In the genomic region with DNA sequence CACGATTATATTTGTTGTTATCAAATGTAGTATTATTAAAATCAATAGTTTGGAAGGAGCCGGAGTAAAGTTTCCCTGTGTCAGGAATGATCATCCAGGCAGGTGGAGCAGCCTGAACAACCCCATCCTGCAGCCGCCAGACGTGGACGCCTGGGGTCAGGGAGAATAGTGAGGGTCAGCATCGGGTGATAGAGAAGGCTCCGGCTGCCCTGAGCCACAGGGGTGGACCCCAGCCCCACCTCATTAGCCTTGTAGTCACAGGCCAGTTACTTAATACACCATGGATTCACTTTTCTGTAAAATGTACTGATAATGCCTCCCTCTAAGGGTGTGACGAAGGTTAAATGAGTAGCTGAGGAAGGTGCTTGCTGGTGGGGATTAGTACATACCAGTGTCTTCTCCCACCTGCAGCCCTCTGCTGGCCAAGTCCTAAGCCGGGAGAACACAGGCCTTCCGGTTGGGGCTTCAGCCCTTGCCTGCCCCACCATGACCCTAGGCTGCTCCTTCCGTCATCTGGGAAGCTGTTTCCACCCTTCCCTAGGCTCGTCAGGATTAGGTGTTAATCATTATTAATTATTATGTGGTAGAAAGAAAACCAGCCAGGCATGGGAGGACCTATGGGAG, we compare ENCODE assay signal across 11 cellular contexts. TPM values are rescaled to one million over a fixed set of nuclear protein-coding genes. Genes with fewer than 3 reads are reported as not detected.
A peak's percentile ranks its signal among the peaks of the same experiment; 100 is the strongest.
DNase-seq lines count a peak whose midpoint lies in the region; ATAC-seq, FAIRE-seq and TF ChIP-seq lines count a peak whose summit lies in the region.
"Had no signal": no experiment of that assay in that cellular context is flagged by ENCODE, and none has a peak within 500 bp of the region (broad histone marks: within the 10 kb centered on the region; RNA-seq: fewer than 3 reads in every experiment).

No MANE protein-coding gene starts in this region.

- WGBS in HepG2 (ENCODE audit: low lambda C conversion rate) = 94% methylated on average over 7 of the region's 12 CpGs

- H3K4me3 Mint-ChIP-seq in activated CD8-positive, alpha-beta T cell treated with anti-CD3 and anti-CD28 coated beads, Interleukin-2, amount 10 ng/mL, durations not matched to agents 7 days and 5 days = peak overlapping the region; percentile 73

- TF ChIP-seq POLR2A in HepG2 (IDR thresholded peaks at IDR 0.05; ENCODE audit: insufficient read depth in 1 of 2, low read depth in 2 of 2, low read length in 2 of 2) = no peak

- H3K4me3 ChIP-seq in HepG2 (replicated peaks in 1 of 3; ENCODE audit: insufficient read depth in 1 of 3, low read depth in 2 of 3, low read length in 3 of 3) (no peak overlapping the region), dorsolateral prefrontal cortex (no peak overlapping the region)
- H3K4me3 ChIP-seq: ovary, uterus had no signal

- no peak overlapping the region for H3K27ac ChIP-seq in HepG2 (ENCODE audit: extremely low read length, insufficient read depth, low read length)
- H3K27ac ChIP-seq in dorsolateral prefrontal cortex = peak overlapping the region in 10 of 59 donors; percentile 11 to 61 (median 31)
- H3K27ac ChIP-seq: ovary, uterus had no signal

- intact Hi-C loops in HepG2 (cut with micrococcal nuclease; ENCODE audit: unreplicated experiment) = no loop called here
- intact Hi-C loops in dorsolateral prefrontal cortex (cut with DNase I) = no loop called here

- H3K9me3 ChIP-seq in HepG2 (ENCODE audit: low read length) = no peaks in the 10 kb centered on the region
- H3K9me3 ChIP-seq: ovary, uterus had no signal

- TF ChIP-seq EP300 in HepG2 (IDR thresholded peaks at IDR 0.05; ENCODE audit: low read depth in 2 of 2, low read length in 2 of 2) (no peak), HepG2 (CRISPR knock-in tag; IDR thresholded peaks at IDR 0.05; ENCODE audit: borderline replicate concordance) (no peak)

- TF ChIP-seq CTCF in HepG2 (CRISPR knock-in tag; IDR thresholded peaks at IDR 0.05) (no peak), dorsolateral prefrontal cortex (IDR thresholded peaks at IDR 0.05 in 54 of 56, conservative IDR thresholded peaks at IDR 0.05 in 2 of 56; ENCODE audit: low read depth in 1 of 56, partially characterized antibody in 56 of 56) (no peak)

- H3K9ac ChIP-seq in HepG2 (ENCODE audit: insufficient read depth, low read depth, low read length) = no peak overlapping the region

- in situ Hi-C loops in HepG2 (cut with HindIII; ENCODE audit: extremely low pct_ligation_motif_present, low pct_unique_long_range_greater_than_20kb) = no loop called here

- ATAC-seq in HG02885 (IDR thresholded peaks at IDR 0.05; ENCODE audit: poor library complexity, unreplicated experiment) (peak; percentile 23), HepG2 (peak; percentile 60)
- peak; percentile 63 for ATAC-seq in activated CD8-positive, alpha-beta T cell treated with anti-CD3 and anti-CD28 coated beads, Interleukin-2, amount 10 ng/mL, durations not matched to agents 7 days and 5 days

- H3K9me3 Mint-ChIP-seq in activated CD8-positive, alpha-beta T cell treated with anti-CD3 and anti-CD28 coated beads, Interleukin-2, amount 10 ng/mL, durations not matched to agents 7 days and 5 days (ENCODE audit: insufficient read depth) = no peaks in the 10 kb centered on the region

- no peaks in the 10 kb centered on the region for H3K79me2 ChIP-seq in HepG2 (ENCODE audit: insufficient read depth, low read length)

- no peaks in the 10 kb centered on the region for H4K20me1 ChIP-seq in HepG2 (ENCODE audit: insufficient read depth, low read length)

- peak; percentile 52 for DNase-seq in D341Med (ENCODE audit: low spot score)
- no peak for DNase-seq in activated CD8-positive, alpha-beta T cell treated with anti-CD3 and anti-CD28 coated beads, Interleukin-2, amount 10 ng/mL, durations not matched to agents 7 days and 5 days
- no peak for DNase-seq in HepG2 (ENCODE audit: low spot score)
- no peak for DNase-seq in HUDEP-2 (lab: John Stamatoyannopoulos, UW; ENCODE audit: unreplicated experiment in 76 of 76)
- DNase-seq in OCI-M1 (lab: John Stamatoyannopoulos, UW) = no peak
- no peak for DNase-seq in urothelium cell line (ENCODE audit: low spot score)
- no peak for DNase-seq in dorsolateral prefrontal cortex
- DNase-seq: ovary, T1000, uterus had no signal

- H3K27me3 Mint-ChIP-seq in activated CD8-positive, alpha-beta T cell treated with anti-CD3 and anti-CD28 coated beads, Interleukin-2, amount 10 ng/mL, durations not matched to agents 7 days and 5 days (ENCODE audit: low read depth) = no peaks in the 10 kb centered on the region

- POLR2A ChIA-PET in activated CD8-positive, alpha-beta T cell treated with anti-CD3 and anti-CD28 coated beads, Interleukin-2, amount 10 ng/mL, durations not matched to agents 7 days and 5 days (lab: Charles Lee) = interaction anchor here (0.6 to 1.8 kb wide), 3 partner anchors 10 to 19 kb away, joined by 4 to 8 read pairs (median 6); no protein-coding TSS in a partner anchor
- POLR2A ChIA-PET in HepG2 (lab: Yijun Ruan, JAX) = no interaction called here

- H3K4me2 ChIP-seq in HepG2 (ENCODE audit: low read depth, low read length) = no peak overlapping the region

- no peak for TF ChIP-seq RAD21 in HepG2 (CRISPR knock-in tag; IDR thresholded peaks at IDR 0.05)

- H3K4me1 ChIP-seq in HepG2 (ENCODE audit: insufficient read depth, low read length) = no peaks in the 10 kb centered on the region
- H3K4me1 ChIP-seq: uterus had no signal

- H3K4me1 Mint-ChIP-seq in activated CD8-positive, alpha-beta T cell treated with anti-CD3 and anti-CD28 coated beads, Interleukin-2, amount 10 ng/mL, durations not matched to agents 7 days and 5 days (ENCODE audit: low read depth) = peaks cover 35% of the 10 kb centered on the region

- H2AFZ ChIP-seq in HepG2 (ENCODE audit: low read length) = no peak overlapping the region

- CTCF ChIA-PET in activated CD8-positive, alpha-beta T cell treated with anti-CD3 and anti-CD28 coated beads, Interleukin-2, amount 10 ng/mL, durations not matched to agents 7 days and 5 days (lab: Charles Lee) = interaction anchor here (1.0 to 2.0 kb wide), 9 partner anchors 10 to 395 kb away, joined by 3 to 11 read pairs (median 5); no protein-coding TSS in a partner anchor
- CTCF ChIA-PET in HepG2 (lab: Yijun Ruan, JAX; ENCODE audit: low intra/inter-chr PET ratio, low total read pairs) = no interaction called here

- peak overlapping the region; percentile 91 for H3K27ac Mint-ChIP-seq in activated CD8-positive, alpha-beta T cell treated with anti-CD3 and anti-CD28 coated beads, Interleukin-2, amount 10 ng/mL, durations not matched to agents 7 days and 5 days

- BruUV-seq in HepG2 (replicated peaks; lab: Mats Ljungman, UMichigan) = no TSS peak

- FAIRE-seq in HepG2 (lab: Jason Lieb, UNC) (no peak), urothelium cell line (lab: Jason Lieb, UNC) (no peak)

- peaks cover 0 to 14% of the 10 kb centered on the region in 2 experiments; a peak in 3 of 5 replicates for H3K36me3 ChIP-seq in HepG2 (replicated peaks in 1 of 2; ENCODE audit: control insufficient read depth in 1 of 2, insufficient read depth in 2 of 2, low read length in 2 of 2)
- H3K36me3 ChIP-seq: ovary, uterus had no signal

- H3K27me3 ChIP-seq in HepG2 (ENCODE audit: control insufficient read depth in 1 of 2, insufficient read depth in 2 of 2, low read length in 2 of 2) (no peaks in the 10 kb centered on the region), dorsolateral prefrontal cortex (no peaks in the 10 kb centered on the region)
- H3K27me3 ChIP-seq: ovary, uterus had no signal

- peaks cover 66% of the 10 kb centered on the region for H3K36me3 Mint-ChIP-seq in activated CD8-positive, alpha-beta T cell treated with anti-CD3 and anti-CD28 coated beads, Interleukin-2, amount 10 ng/mL, durations not matched to agents 7 days and 5 days (ENCODE audit: low read depth)

RNA-seq across cellular contexts. Expression of a gene that starts 14.9 kb away (rescaled TPM):
- total RNA-seq in activated CD8-positive, alpha-beta T cell treated with anti-CD3 and anti-CD28 coated beads, Interleukin-2, amount 10 ng/mL, durations not matched to agents 7 days and 5 days = under 1 TPM; 0.11 to 0.18 TPM
- total RNA-seq in HepG2 (2016; rRNA removed; fragmentation: Illumina TruSeq; extraction: Trizol) (not detected in 2 replicates), dorsolateral prefrontal cortex (10 to 100 TPM in 114 of 120 experiments, 1 to 10 TPM in 6; 5.0 to 22.9 (median 14.6) TPM)
- not detected in 2 replicates for total RNA-seq in HepG2 (2016; cell fraction: cytosol; rRNA removed; fragmentation: Illumina TruSeq; extraction: Trizol; ENCODE audit: low read depth)
- total RNA-seq in HepG2 (2016; cell fraction: insoluble cytoplasmic fraction; rRNA removed; fragmentation: Illumina TruSeq; extraction: Trizol) = not detected in 2 replicates
- total RNA-seq in HepG2 (2016; cell fraction: membrane; rRNA removed; fragmentation: Illumina TruSeq; extraction: Trizol) = not detected in 2 replicates
- not detected in 2 replicates for total RNA-seq in HepG2 (2016; cell fraction: nucleus; rRNA removed; fragmentation: Illumina TruSeq; extraction: Trizol)
- polyA plus RNA-seq in HepG2 (2011; rRNA removed) = not detected in 2 replicates
- 0.01 TPM in 1 of 2 replicates, not detected in the other for polyA plus RNA-seq in HepG2 (2011; cell fraction: cytosol; rRNA removed)
- polyA plus RNA-seq in HepG2 (2011; cell fraction: nucleus; rRNA removed) = not detected in 2 replicates
- not detected in 2 replicates for polyA plus RNA-seq in HepG2 (2012)
- not detected in 2 replicates for polyA plus RNA-seq in HepG2 (2016; cell fraction: cytosol; fragmentation: Illumina TruSeq; extraction: Trizol; ENCODE audit: low read depth)
- not detected in 2 replicates for polyA plus RNA-seq in HepG2 (2016; cell fraction: insoluble cytoplasmic fraction; fragmentation: Illumina TruSeq; extraction: Trizol; ENCODE audit: low read depth)
- not detected in 2 replicates for polyA plus RNA-seq in HepG2 (2016; cell fraction: membrane; fragmentation: Illumina TruSeq; extraction: Trizol; ENCODE audit: low read depth)
- not detected in 2 replicates for polyA plus RNA-seq in HepG2 (2016; cell fraction: nucleus; fragmentation: Illumina TruSeq; extraction: Trizol; ENCODE audit: insufficient read depth, low read depth)
- not detected in 2 replicates for polyA minus RNA-seq in HepG2 (2011; rRNA and poly(A)+ RNA removed; ENCODE audit: low replicate concordance)
- polyA minus RNA-seq in HepG2 (2011; cell fraction: cytosol; rRNA and poly(A)+ RNA removed) = not detected in 2 replicates
- polyA minus RNA-seq in HepG2 (2011; cell fraction: nucleus; rRNA and poly(A)+ RNA removed) = not detected in 2 replicates

RNA-seq across cellular contexts. Expression of a gene that starts 21.5 kb away (rescaled TPM):
- total RNA-seq in activated CD8-positive, alpha-beta T cell treated with anti-CD3 and anti-CD28 coated beads, Interleukin-2, amount 10 ng/mL, durations not matched to agents 7 days and 5 days = 10 to 100 TPM; 41.7 to 43.4 TPM
- 1.5 and 2.5 TPM in 2 replicates for total RNA-seq in HepG2 (2016; rRNA removed; fragmentation: Illumina TruSeq; extraction: Trizol)
- total RNA-seq in HepG2 (2016; cell fraction: cytosol; rRNA removed; fragmentation: Illumina TruSeq; extraction: Trizol; ENCODE audit: low read depth) = 0.61 and 0.62 TPM in 2 replicates
- 0.95 and 3.2 TPM in 2 replicates for total RNA-seq in HepG2 (2016; cell fraction: insoluble cytoplasmic fraction; rRNA removed; fragmentation: Illumina TruSeq; extraction: Trizol)
- total RNA-seq in HepG2 (2016; cell fraction: membrane; rRNA removed; fragmentation: Illumina TruSeq; extraction: Trizol) = 0.38 and 0.68 TPM in 2 replicates
- total RNA-seq in HepG2 (2016; cell fraction: nucleus; rRNA removed; fragmentation: Illumina TruSeq; extraction: Trizol) = 2.4 and 2.5 TPM in 2 replicates
- polyA plus RNA-seq in HepG2 (2011; rRNA removed) = 8.2 and 8.4 TPM in 2 replicates
- polyA plus RNA-seq in HepG2 (2011; cell fraction: cytosol; rRNA removed) = 5.2 TPM in 2 replicates
- 8.5 and 8.8 TPM in 2 replicates for polyA plus RNA-seq in HepG2 (2011; cell fraction: nucleus; rRNA removed)
- polyA plus RNA-seq in HepG2 (2012) = 3.0 and 4.2 TPM in 2 replicates
- polyA plus RNA-seq in HepG2 (2016; cell fraction: cytosol; fragmentation: Illumina TruSeq; extraction: Trizol; ENCODE audit: low read depth) = 0.52 and 0.53 TPM in 2 replicates
- 2.4 and 2.6 TPM in 2 replicates for polyA plus RNA-seq in HepG2 (2016; cell fraction: insoluble cytoplasmic fraction; fragmentation: Illumina TruSeq; extraction: Trizol; ENCODE audit: low read depth)
- polyA plus RNA-seq in HepG2 (2016; cell fraction: membrane; fragmentation: Illumina TruSeq; extraction: Trizol; ENCODE audit: low read depth) = 0.46 and 0.87 TPM in 2 replicates
- 5.9 TPM in 2 replicates for polyA plus RNA-seq in HepG2 (2016; cell fraction: nucleus; fragmentation: Illumina TruSeq; extraction: Trizol; ENCODE audit: insufficient read depth, low read depth)
- polyA minus RNA-seq in HepG2 (2011; rRNA and poly(A)+ RNA removed; ENCODE audit: low replicate concordance) = 9.0 and 12.5 TPM in 2 replicates
- polyA minus RNA-seq in HepG2 (2011; cell fraction: cytosol; rRNA and poly(A)+ RNA removed) = 1.4 and 3.1 TPM in 2 replicates
- 3.6 and 6.1 TPM in 2 replicates for polyA minus RNA-seq in HepG2 (2011; cell fraction: nucleus; rRNA and poly(A)+ RNA removed)
- total RNA-seq in dorsolateral prefrontal cortex = 10 to 100 TPM in 82 of 120 experiments, 1 to 10 TPM in 38; 5.6 to 23.7 (median 11.0) TPM

RNA-seq across cellular contexts. Expression of a gene that starts 52.8 kb away (rescaled TPM):
- 10 to 100 TPM; 38.5 to 40.7 TPM for total RNA-seq in activated CD8-positive, alpha-beta T cell treated with anti-CD3 and anti-CD28 coated beads, Interleukin-2, amount 10 ng/mL, durations not matched to agents 7 days and 5 days
- not detected in 2 replicates for total RNA-seq in HepG2 (2016; rRNA removed; fragmentation: Illumina TruSeq; extraction: Trizol)
- total RNA-seq in HepG2 (2016; cell fraction: cytosol; rRNA removed; fragmentation: Illumina TruSeq; extraction: Trizol; ENCODE audit: low read depth) = not detected in 2 replicates
- total RNA-seq in HepG2 (2016; cell fraction: insoluble cytoplasmic fraction; rRNA removed; fragmentation: Illumina TruSeq; extraction: Trizol) = not detected in 2 replicates
- not detected in 2 replicates for total RNA-seq in HepG2 (2016; cell fraction: membrane; rRNA removed; fragmentation: Illumina TruSeq; extraction: Trizol)
- not detected in 2 replicates for total RNA-seq in HepG2 (2016; cell fraction: nucleus; rRNA removed; fragmentation: Illumina TruSeq; extraction: Trizol)
- not detected in 2 replicates for polyA plus RNA-seq in HepG2 (2011; rRNA removed)
- polyA plus RNA-seq in HepG2 (2011; cell fraction: cytosol; rRNA removed) = not detected in 2 replicates
- polyA plus RNA-seq in HepG2 (2011; cell fraction: nucleus; rRNA removed) = not detected in 2 replicates
- polyA plus RNA-seq in HepG2 (2012) = not detected in 2 replicates
- not detected in 2 replicates for polyA plus RNA-seq in HepG2 (2016; cell fraction: cytosol; fragmentation: Illumina TruSeq; extraction: Trizol; ENCODE audit: low read depth)
- polyA plus RNA-seq in HepG2 (2016; cell fraction: insoluble cytoplasmic fraction; fragmentation: Illumina TruSeq; extraction: Trizol; ENCODE audit: low read depth) = not detected in 2 replicates
- not detected in 2 replicates for polyA plus RNA-seq in HepG2 (2016; cell fraction: membrane; fragmentation: Illumina TruSeq; extraction: Trizol; ENCODE audit: low read depth)
- not detected in 2 replicates for polyA plus RNA-seq in HepG2 (2016; cell fraction: nucleus; fragmentation: Illumina TruSeq; extraction: Trizol; ENCODE audit: insufficient read depth, low read depth)
- polyA minus RNA-seq in HepG2 (2011; rRNA and poly(A)+ RNA removed; ENCODE audit: low replicate concordance) = 0.34 and 36.3 TPM in 2 replicates
- 0.69 and 0.79 TPM in 2 replicates for polyA minus RNA-seq in HepG2 (2011; cell fraction: cytosol; rRNA and poly(A)+ RNA removed)
- 0.52 TPM in 1 of 2 replicates, not detected in the other for polyA minus RNA-seq in HepG2 (2011; cell fraction: nucleus; rRNA and poly(A)+ RNA removed)
- 10 to 100 TPM; 13.5 to 28.7 (median 21.8) TPM for total RNA-seq in dorsolateral prefrontal cortex

Comparison
In these comparisons a context has a peak if more than half of its experiments do, and no peak if none do; other contexts are left out.
1. RNA of a gene that starts 14.9 kb away (total RNA-seq): 5.0 to 22.9 TPM in dorsolateral prefrontal cortex; 0.11 to 0.18 TPM in activated CD8-positive, alpha-beta T cell treated with anti-CD3 and anti-CD28 coated beads, Interleukin-2, amount 10 ng/mL, durations not matched to agents 7 days and 5 days and not detected in HepG2; every median in the first group is over 4 times any median in the second.
2. RNA of a gene that starts 52.8 kb away (total RNA-seq): 38.5 to 40.7 TPM in activated CD8-positive, alpha-beta T cell treated with anti-CD3 and anti-CD28 coated beads, Interleukin-2, amount 10 ng/mL, durations not matched to agents 7 days and 5 days and 13.5 to 28.7 TPM in dorsolateral prefrontal cortex; not detected in HepG2; every median in the first group is over 10 times any median in the second.
3. Peak in every context shown above with its lines, with median percentiles within 50 percentile points of each other: ATAC-seq.